Comparison of ENCODE assay signal across 1 cellular context in genomic region chr2:38581193-38582147, GRCh38.
A peak's percentile ranks its signal among the peaks of the same experiment; 100 is the strongest.
TF ChIP-seq lines count a peak whose summit lies in the region.

No MANE protein-coding gene starts in this region.

TF ChIP-seq in H1, 55 proteins besides CTCF, POLR2A, EP300 and RAD21:
- no peak for TF ChIP-seq GABPA (IDR thresholded peaks at IDR 0.05; ENCODE audit: borderline replicate concordance, insufficient read depth, low read length)
- TF ChIP-seq TEAD4 (IDR thresholded peaks at IDR 0.05; ENCODE audit: low read depth, low read length) = peak; percentile 60; the same call in 1 of the 2 replicates
